8 cellular contexts compared by ENCODE assay signal in genomic region chr1:42924249-42925131, GRCh38. TPM values are rescaled to one million over a fixed set of nuclear protein-coding genes. Genes with fewer than 3 reads are reported as not detected.
DNase-seq lines count a peak whose midpoint lies in the region; FAIRE-seq and TF ChIP-seq lines count a peak whose summit lies in the region.

No MANE protein-coding gene starts in this region.

- 3% methylated on average over 26 of the region's 69 CpGs for WGBS in suprapubic skin

- H3K27ac ChIP-seq in MM.1S (ENCODE audit: low read length) (peak overlapping the region; percentile 52; the same call in 1 of the 2 replicates), SJCRH30 (peak overlapping the region; percentile 91), suprapubic skin (peak overlapping the region; percentile 75)

- peak overlapping the region; percentile 67 for H3K9ac ChIP-seq in MM.1S (ENCODE audit: low read length)

- no peaks in the 10 kb centered on the region for H4K20me1 ChIP-seq in MM.1S (ENCODE audit: insufficient read depth, low read length)

- TF ChIP-seq CTCF in MM.1S (IDR thresholded peaks at IDR 0.05; ENCODE audit: low read length) (no peak; the same call in 1 of the 2 replicates), suprapubic skin (IDR thresholded peaks at IDR 0.05) (peak in 1 of 2 donors; percentile 5)

- peaks cover 35% of the 10 kb centered on the region for H3K36me3 ChIP-seq in H7 (replicated peaks; ENCODE audit: control insufficient read depth, insufficient read depth, low read length)
- 0 out of 2 replicates have a peak, but pooled peaks cover 3% of the 10 kb centered on the region for H3K36me3 ChIP-seq in MM.1S (replicated peaks; ENCODE audit: insufficient read depth, low read length)
- H3K36me3 ChIP-seq in SJCRH30 = peaks cover 34% of the 10 kb centered on the region
- peaks cover 37% of the 10 kb centered on the region for H3K36me3 ChIP-seq in suprapubic skin

- no peaks in the 10 kb centered on the region for H3K9me2 ChIP-seq in MM.1S (replicated peaks; ENCODE audit: insufficient read depth, low read length)

- peaks cover 21% of the 10 kb centered on the region for H3F3A ChIP-seq in MM.1S (ENCODE audit: insufficient read depth, low read length)

- H3K27me3 ChIP-seq in H7 (ENCODE audit: control insufficient read depth, insufficient read depth, low read length) (no peaks in the 10 kb centered on the region), MM.1S (replicated peaks; ENCODE audit: insufficient read depth, low read length) (no peaks in the 10 kb centered on the region), SJCRH30 (no peaks in the 10 kb centered on the region), suprapubic skin (no peaks in the 10 kb centered on the region)

- H3K4me1 ChIP-seq in MM.1S (ENCODE audit: low read length) (peaks cover 6% of the 10 kb centered on the region), SJCRH30 (peaks cover 8% of the 10 kb centered on the region), suprapubic skin (peaks cover 22% of the 10 kb centered on the region)

- DNase-seq in H7 = peak; percentile 98
- peak; percentile 91 for DNase-seq in MM.1S
- peak; percentile 95 to 97 for DNase-seq in SJCRH30
- peak; percentile 94 for DNase-seq in activated naive CD4-positive, alpha-beta T cell treated with Interleukin-2 at 50 U/mL for 16 hours
- peak; percentile 92 to 94 for DNase-seq in frontal cortex (ENCODE audit: low spot score in 2 of 2)
- peak; percentile 63 to 98 (median 93) for DNase-seq in nucleus accumbens (lab: John Stamatoyannopoulos, UW)
- peak; percentile 96 to 97 for DNase-seq in suprapubic skin (ENCODE audit: low spot score in 2 of 2)

- H3K9me3 ChIP-seq in MM.1S (replicated peaks; ENCODE audit: insufficient read depth, low read length) = no peaks in the 10 kb centered on the region
- H3K9me3 ChIP-seq in SJCRH30 (replicated peaks) = no peaks in the 10 kb centered on the region
- H3K9me3 ChIP-seq in suprapubic skin = no peaks in the 10 kb centered on the region

- H3K4me3 ChIP-seq in H7 (ENCODE audit: insufficient read depth, low read depth, low read length) (peak overlapping the region; percentile 81), MM.1S (ENCODE audit: low read length) (peak overlapping the region; percentile 87), SJCRH30 (peak overlapping the region; percentile 73), suprapubic skin (peak overlapping the region; percentile 57)

- peak overlapping the region; percentile 68 for H3K4me2 ChIP-seq in MM.1S (ENCODE audit: low read depth, low read length)

- no peak for TF ChIP-seq EP300 in suprapubic skin (IDR thresholded peaks at IDR 0.05)

- peak in 1 of 2 donors; percentile 61 for TF ChIP-seq POLR2A in suprapubic skin (IDR thresholded peaks at IDR 0.05)

- FAIRE-seq in G401.6 (lab: Jason Lieb, UNC) (peak; percentile 97), frontal cortex (lab: Jason Lieb, UNC) (no peak)

- no peaks in the 10 kb centered on the region for H3K79me2 ChIP-seq in MM.1S (ENCODE audit: low read length)

- H2AFZ ChIP-seq in MM.1S (ENCODE audit: low read length) = peak overlapping the region; percentile 98

RNA-seq across cellular contexts. Expression of gene SLC2A1, which starts 34.2 kb away (rescaled TPM):
- total RNA-seq in H7 (2014; rRNA removed; shearing (Covaris generic)) = 90.9 and 93.7 TPM in 2 replicates
- 64.8 and 73.2 TPM in 2 replicates for total RNA-seq in SJCRH30 (2014; rRNA removed; shearing (Covaris generic))
- total RNA-seq in frontal cortex = 28.1 TPM
- total RNA-seq in suprapubic skin = 1,000 to 10,000 TPM in 1 of 4 donors, 100 to 1,000 TPM in 3; 466 to 1,239 (median 686) TPM

Comparison
In these comparisons a context has a peak if more than half of its experiments do, and no peak if none do; other contexts are left out.
1. Peak in every context shown above with its lines: DNase-seq, H3K4me3 ChIP-seq and H3K27ac ChIP-seq.